In genomic region chr11:45391168-45391850, GRCh38 we compare ENCODE assay signal across 1 cellular context.
A peak's percentile ranks its signal among the peaks of the same experiment; 100 is the strongest.
TF ChIP-seq lines count a peak whose summit lies in the region.

No MANE protein-coding gene starts in this region.

TF ChIP-seq in HepG2, 621 proteins besides CTCF, POLR2A, EP300 and RAD21 (continued from another document and continues in another):
- TF ChIP-seq ZNF280D (CRISPR knock-in tag; IDR thresholded peaks at IDR 0.05) (peak; percentile 61; the same call in 1 of the 2 replicates), ELF1 (CRISPR knock-in tag; IDR thresholded peaks at IDR 0.05) (no peak), ZNF790 (CRISPR knock-in tag; IDR thresholded peaks at IDR 0.05; ENCODE audit: borderline replicate concordance) (no peak), ZNF335 (CRISPR knock-in tag; IDR thresholded peaks at IDR 0.05) (no peak), GFI1 (CRISPR knock-in tag; IDR thresholded peaks at IDR 0.05; ENCODE audit: borderline replicate concordance) (peak; percentile 52; the same call in 1 of the 2 replicates), NR2F6 (IDR thresholded peaks at IDR 0.05) (peak; percentile 97), NR2F6 (CRISPR knock-in tag; IDR thresholded peaks at IDR 0.05) (peak; percentile 97), ATF5 (CRISPR knock-in tag; IDR thresholded peaks at IDR 0.05; ENCODE audit: low read depth) (no peak), HINFP (CRISPR knock-in tag; IDR thresholded peaks at IDR 0.05; ENCODE audit: low read depth) (peak; percentile 79; the same call in 1 of the 2 replicates), ZNF747 (CRISPR knock-in tag; IDR thresholded peaks at IDR 0.05; ENCODE audit: borderline replicate concordance) (no peak), CBFB (CRISPR knock-in tag; IDR thresholded peaks at IDR 0.05) (0 out of 2 replicates have a peak, but pooled peaks have one; percentile 45), DR1 (CRISPR knock-in tag; IDR thresholded peaks at IDR 0.05) (no peak), RORA (CRISPR knock-in tag; IDR thresholded peaks at IDR 0.05) (no peak), CENPX (CRISPR knock-in tag; IDR thresholded peaks at IDR 0.05) (no peak), HDAC1 (CRISPR knock-in tag; IDR thresholded peaks at IDR 0.05) (peak; percentile 85), ZNF20 (CRISPR knock-in tag; IDR thresholded peaks at IDR 0.05) (no peak), HOMEZ (CRISPR knock-in tag; IDR thresholded peaks at IDR 0.05; ENCODE audit: low read depth) (peak; percentile 57; the same call in 1 of the 2 replicates), PAWR (CRISPR knock-in tag; IDR thresholded peaks at IDR 0.05; ENCODE audit: borderline replicate concordance) (no peak), PAXIP1 (CRISPR knock-in tag; conservative IDR thresholded peaks at IDR 0.05) (peak; percentile 96), HNF4G (IDR thresholded peaks at IDR 0.05; ENCODE audit: borderline replicate concordance, low read depth, low read length) (peak; percentile 59), HNF4G (CRISPR knock-in tag; IDR thresholded peaks at IDR 0.05; ENCODE audit: borderline replicate concordance, low read depth) (peak; percentile 47), CC2D1A (CRISPR knock-in tag; IDR thresholded peaks at IDR 0.05) (no peak), PPARG (CRISPR knock-in tag; conservative IDR thresholded peaks at IDR 0.05) (peak; percentile 94), FOXJ3 (CRISPR knock-in tag; IDR thresholded peaks at IDR 0.05; ENCODE audit: borderline replicate concordance) (peak; percentile 81; the same call in 1 of the 2 replicates), ZNF430 (CRISPR knock-in tag; IDR thresholded peaks at IDR 0.05) (0 out of 2 replicates have a peak, but pooled peaks have one; percentile 75), RBM39 (IDR thresholded peaks at IDR 0.05; ENCODE audit: low read depth, low read length, poor library complexity, severe bottlenecking) (no peak), KLF9 (CRISPR knock-in tag; IDR thresholded peaks at IDR 0.05; ENCODE audit: low read depth) (no peak), TP53 (CRISPR knock-in tag; conservative IDR thresholded peaks at IDR 0.05) (no peak), MED1 (CRISPR knock-in tag; IDR thresholded peaks at IDR 0.05) (peak; percentile 91), ZBTB25 (CRISPR knock-in tag; IDR thresholded peaks at IDR 0.05) (no peak), ZSCAN31 (CRISPR knock-in tag; IDR thresholded peaks at IDR 0.05; ENCODE audit: low read depth) (0 out of 2 replicates have a peak, but pooled peaks have one; percentile 53), ZBTB7B (CRISPR knock-in tag; IDR thresholded peaks at IDR 0.05) (peak; percentile 87), SAP130 (CRISPR knock-in tag; IDR thresholded peaks at IDR 0.05; ENCODE audit: low read depth) (peak; percentile 40), TRIM22 (IDR thresholded peaks at IDR 0.05) (no peak), SALL2 (CRISPR knock-in tag; IDR thresholded peaks at IDR 0.05) (peak; percentile 44; the same call in 1 of the 2 replicates), ZNF17 (CRISPR knock-in tag; IDR thresholded peaks at IDR 0.05) (no peak), ELK4 (CRISPR knock-in tag; IDR thresholded peaks at IDR 0.05; ENCODE audit: borderline replicate concordance) (no peak), NCOA2 (CRISPR knock-in tag; IDR thresholded peaks at IDR 0.05) (peak; percentile 90), KLF12 (CRISPR knock-in tag; IDR thresholded peaks at IDR 0.05; ENCODE audit: borderline replicate concordance) (peak; percentile 46; the same call in 1 of the 2 replicates), ZNF709 (CRISPR knock-in tag; IDR thresholded peaks at IDR 0.05) (no peak), STAG1 (CRISPR knock-in tag; IDR thresholded peaks at IDR 0.05) (peak; percentile 15; the same call in 1 of the 2 replicates), ZNF234 (CRISPR knock-in tag; conservative IDR thresholded peaks at IDR 0.05) (no peak), ZNF800 (CRISPR knock-in tag; IDR thresholded peaks at IDR 0.05) (0 out of 2 replicates have a peak, but pooled peaks have one; percentile 36), ZFP36 (IDR thresholded peaks at IDR 0.05; ENCODE audit: borderline replicate concordance, low read depth, low read length, partially characterized antibody) (no peak), SMC3 (IDR thresholded peaks at IDR 0.05; ENCODE audit: low read length) (no peak), NFRKB (IDR thresholded peaks at IDR 0.05) (no peak), TARDBP (CRISPR knock-in tag; IDR thresholded peaks at IDR 0.05) (peak; percentile 71; the same call in 1 of the 2 replicates), ZNF224 (CRISPR knock-in tag; IDR thresholded peaks at IDR 0.05) (0 out of 2 replicates have a peak, but pooled peaks have one; percentile 71), ZNF775 (CRISPR knock-in tag; IDR thresholded peaks at IDR 0.05; ENCODE audit: borderline replicate concordance) (no peak), NFATC3 (CRISPR knock-in tag; IDR thresholded peaks at IDR 0.05) (no peak), MAF1 (CRISPR knock-in tag; IDR thresholded peaks at IDR 0.05; ENCODE audit: borderline replicate concordance) (no peak), ATF7-NPFF (CRISPR knock-in tag; IDR thresholded peaks at IDR 0.05; ENCODE audit: low read depth) (no peak), ZBTB38 (CRISPR knock-in tag; IDR thresholded peaks at IDR 0.05) (no peak), RARA (CRISPR knock-in tag; IDR thresholded peaks at IDR 0.05) (peak; percentile 99)
